8 cellular contexts compared by ENCODE assay signal in genomic region chr15:98647774-98648653, GRCh38. TPM values are rescaled to one million over a fixed set of nuclear protein-coding genes. Genes with fewer than 3 reads are reported as not detected.
DNase-seq lines count a peak whose midpoint lies in the region; ATAC-seq, FAIRE-seq and TF ChIP-seq lines count a peak whose summit lies in the region.

IGF1R (plus strand) TSS chr15:98648539; CDS start chr15:98649582, 1,043 bp downstream.

- H3K4ac ChIP-seq in neuronal stem cell (ENCODE audit: low read length): peak within 1 kb of the TSS; percentile 95

- no CpG with 5 or more reads among the region's 106 CpGs for WGBS in neuronal stem cell (ENCODE audit: extremely low coverage in 2 of 2, insufficient read length in 2 of 2, insufficient replicate concordance in 1 of 2), 2 donors

- H4K8ac ChIP-seq in neuronal stem cell (ENCODE audit: low read depth, low read length): no peak within 1 kb of the TSS

- DNase-seq in DMS79 treated with DMSO at 0.1 percent for 48 hours (lab: John Stamatoyannopoulos, UW) (peak; percentile 57), GM23338 (ENCODE audit: low spot score) (peak; percentile 90), SJSA1 (ENCODE audit: low read depth in 1 of 2, low spot score in 2 of 2) (peak; percentile 85 to 87), frontal cortex (ENCODE audit: low spot score in 2 of 2) (peak; percentile 86 to 93), neuronal stem cell (ENCODE audit: low spot score) (peak; percentile 92)
- DNase-seq in activated naive CD4-positive, alpha-beta T cell (lab: John Stamatoyannopoulos, UW): peak; percentile 73 to 92 (median 78)

- H3K4me3 ChIP-seq in GM23338: peak within 1 kb of the TSS; percentile 92
- peak within 1 kb of the TSS; percentile 83 for H3K4me3 ChIP-seq in SJSA1
- H3K4me3 ChIP-seq in neuronal stem cell (ENCODE audit: low read length in 2 of 2): peak within 1 kb of the TSS; percentile 59 to 100
- peak within 1 kb of the TSS; percentile 68 to 80 (median 76) for H3K4me3 ChIP-seq in subcutaneous abdominal adipose tissue (ENCODE audit: low read depth in 1 of 5, low read length in 5 of 5)

- H3K27me3 ChIP-seq in GM23338 (ENCODE audit: insufficient read depth) (no peaks in the 10 kb centered on the region), SJSA1 (replicated peaks) (peaks cover 40% of the 10 kb centered on the region), neuronal stem cell (ENCODE audit: control insufficient read depth in 3 of 3, insufficient read depth in 3 of 3, low read depth in 1 of 3, low read length in 3 of 3) (no peaks in the 10 kb centered on the region), subcutaneous abdominal adipose tissue (ENCODE audit: control insufficient read depth in 5 of 5, insufficient read depth in 4 of 5, low read length in 5 of 5) (peaks cover 4 to 33% (median 24%) of the 10 kb centered on the region in 5 donors)

- peak within 1 kb of the TSS; percentile 85 for H3K4me3 Mint-ChIP-seq in GM23338

- H3F3A ChIP-seq in GM23338 (replicated peaks; ENCODE audit: low read depth): no peaks in the 10 kb centered on the region; the same call in 1 of the 2 replicates

- H2AFZ ChIP-seq in GM23338: 0 out of 2 replicates have a peak within 1 kb of the TSS, but pooled peaks have one; percentile 78
- H2AFZ ChIP-seq in neuronal stem cell (ENCODE audit: low read length): peak within 1 kb of the TSS; percentile 81

- H3K9me3 ChIP-seq in SJSA1 (replicated peaks): 0 out of 2 replicates have a peak, but pooled peaks cover 2% of the 10 kb centered on the region
- H3K9me3 ChIP-seq in neuronal stem cell (replicated peaks in 1 of 2; ENCODE audit: control insufficient read depth in 2 of 2, insufficient read depth in 1 of 2, low read depth in 1 of 2, low read length in 2 of 2): no peaks in the 10 kb centered on the region
- H3K9me3 ChIP-seq in subcutaneous abdominal adipose tissue (ENCODE audit: control insufficient read depth in 5 of 5, low read length in 5 of 5): no peaks in the 10 kb centered on the region

- peaks cover 3% of the 10 kb centered on the region; the same call in 2 of the 3 replicates for H3K9me3 Mint-ChIP-seq in GM23338

- H3K9me2 ChIP-seq in GM23338 (ENCODE audit: insufficient read depth): no peaks in the 10 kb centered on the region

- H3K9ac ChIP-seq in neuronal stem cell (ENCODE audit: low read depth, low read length, poor library complexity) (peak within 1 kb of the TSS; percentile 81), subcutaneous abdominal adipose tissue (ENCODE audit: low read length in 5 of 5) (peak within 1 kb of the TSS in 4 of 5 donors; percentile 40 to 77 (median 52))

- peaks cover 13% of the 10 kb centered on the region; the same call in 1 of the 2 replicates for H4K20me1 ChIP-seq in GM23338 (replicated peaks; ENCODE audit: insufficient read depth)

- H3K27ac ChIP-seq in GM23338 (ENCODE audit: low read depth) (peak within 1 kb of the TSS; percentile 99), SJSA1 (peak within 1 kb of the TSS; percentile 70), neuronal stem cell (replicated peaks; ENCODE audit: low read length) (peak within 1 kb of the TSS; percentile 97), subcutaneous abdominal adipose tissue (ENCODE audit: low read depth, low read length) (no peak within 1 kb of the TSS)

- H3K36me3 ChIP-seq in GM23338 (ENCODE audit: insufficient read depth) (no peaks in the 10 kb centered on the region), SJSA1 (peaks cover 10% of the 10 kb centered on the region), neuronal stem cell (replicated peaks in 1 of 2; ENCODE audit: control insufficient read depth in 2 of 2, insufficient read depth in 2 of 2, low read length in 2 of 2) (no peaks in the 10 kb centered on the region), subcutaneous abdominal adipose tissue (ENCODE audit: control insufficient read depth in 5 of 5, insufficient read depth in 5 of 5, low read length in 5 of 5) (no peaks in the 10 kb centered on the region)

- no peak within 1 kb of the TSS for H3K14ac ChIP-seq in neuronal stem cell (ENCODE audit: low read length)

- H4K91ac ChIP-seq in neuronal stem cell (ENCODE audit: low read depth, low read length, poor library complexity): no peak within 1 kb of the TSS

- H3K4me1 ChIP-seq in GM23338 (ENCODE audit: insufficient read depth) (peaks cover 29% of the 10 kb centered on the region), SJSA1 (replicated peaks) (peaks cover 23% of the 10 kb centered on the region), neuronal stem cell (ENCODE audit: control insufficient read depth in 2 of 2, insufficient read depth in 1 of 2, low read depth in 1 of 2, low read length in 2 of 2) (peaks cover 6 to 18% of the 10 kb centered on the region in 2 donors), subcutaneous abdominal adipose tissue (ENCODE audit: control insufficient read depth in 5 of 5, insufficient read depth in 5 of 5, low read length in 5 of 5) (peaks cover 0 to 32% (median 28%) of the 10 kb centered on the region in 5 donors)

- H2BK15ac ChIP-seq in neuronal stem cell (ENCODE audit: low read length): peak within 1 kb of the TSS; percentile 85

- H3K4me1 Mint-ChIP-seq in GM23338: peaks cover 23% of the 10 kb centered on the region

- H3K4me2 ChIP-seq in GM23338 (peak within 1 kb of the TSS; percentile 87), neuronal stem cell (ENCODE audit: insufficient read depth, low read length, poor library complexity, severe bottlenecking) (peak within 1 kb of the TSS; percentile 78)

- TF ChIP-seq CTCF in GM23338 (conservative IDR thresholded peaks at IDR 0.05; ENCODE audit: low read depth in 2 of 2) (no peak), LNCAP (IDR thresholded peaks at IDR 0.05) (peak; percentile 39)

- peak within 1 kb of the TSS; percentile 96 for H2BK5ac ChIP-seq in neuronal stem cell (ENCODE audit: low read length)

- peak within 1 kb of the TSS; percentile 91 for H2BK120ac ChIP-seq in neuronal stem cell (ENCODE audit: low read depth, low read length)

- H2AK5ac ChIP-seq in neuronal stem cell (ENCODE audit: low read depth, low read length): peak within 1 kb of the TSS; percentile 68

- peaks cover 12% of the 10 kb centered on the region for H3K79me1 ChIP-seq in neuronal stem cell (ENCODE audit: low read depth, low read length)

- no peak within 1 kb of the TSS for H2BK12ac ChIP-seq in neuronal stem cell (ENCODE audit: low read length)

- H3K27me3 Mint-ChIP-seq in GM23338 (ENCODE audit: insufficient read depth, low read depth, poor library complexity): peaks cover 9% of the 10 kb centered on the region

- ATAC-seq in GM23338: peak; percentile 13

- peak within 1 kb of the TSS; percentile 96 for H3K27ac Mint-ChIP-seq in GM23338

- peaks cover 55% of the 10 kb centered on the region for H3K79me2 ChIP-seq in GM23338 (replicated peaks; ENCODE audit: insufficient read depth)

- peak within 1 kb of the TSS; percentile 99 for H3K18ac ChIP-seq in neuronal stem cell (ENCODE audit: low read length)

- H3K23ac ChIP-seq in neuronal stem cell (ENCODE audit: low read depth, low read length, poor library complexity): peak within 1 kb of the TSS; percentile 80

- no peaks in the 10 kb centered on the region; the same call in 2 of the 3 replicates for H3K36me3 Mint-ChIP-seq in GM23338 (ENCODE audit: low read depth)

- no peak for FAIRE-seq in frontal cortex (lab: Jason Lieb, UNC)

TF ChIP-seq in GM23338, 12 proteins besides CTCF, POLR2A, EP300 and RAD21:
- TF ChIP-seq CREB1 (CRISPR knock-in tag; IDR thresholded peaks at IDR 0.05; ENCODE audit: low read depth) (0 out of 2 replicates have a peak, but pooled peaks have one; percentile 15), NANOG (IDR thresholded peaks at IDR 0.05; ENCODE audit: borderline replicate concordance) (no peak)

RNA-seq across cellular contexts. Expression of gene IGF1R, which starts in this region (rescaled TPM):
- 92.2 and 95.6 TPM in 2 replicates for total RNA-seq in GM23338 (2014; rRNA removed; shearing (Covaris generic))
- 20.0 and 20.4 TPM in 2 replicates for polyA plus RNA-seq in GM23338 (2016; fragmentation: Nextera tagmentation; extraction: Ambion mirVana)
- total RNA-seq in SJSA1 (2014; rRNA removed; shearing (Covaris generic)): 7.8 and 14.1 TPM in 2 replicates
- total RNA-seq in frontal cortex: 28.1 TPM
- polyA plus RNA-seq in neuronal stem cell (2013, experiment 1 of 2): 24.3 TPM
- polyA plus RNA-seq in neuronal stem cell (2013, experiment 2 of 2): 26.8 TPM
